Comparison of ENCODE assay signal across 8 cellular contexts in the genomic region with DNA sequence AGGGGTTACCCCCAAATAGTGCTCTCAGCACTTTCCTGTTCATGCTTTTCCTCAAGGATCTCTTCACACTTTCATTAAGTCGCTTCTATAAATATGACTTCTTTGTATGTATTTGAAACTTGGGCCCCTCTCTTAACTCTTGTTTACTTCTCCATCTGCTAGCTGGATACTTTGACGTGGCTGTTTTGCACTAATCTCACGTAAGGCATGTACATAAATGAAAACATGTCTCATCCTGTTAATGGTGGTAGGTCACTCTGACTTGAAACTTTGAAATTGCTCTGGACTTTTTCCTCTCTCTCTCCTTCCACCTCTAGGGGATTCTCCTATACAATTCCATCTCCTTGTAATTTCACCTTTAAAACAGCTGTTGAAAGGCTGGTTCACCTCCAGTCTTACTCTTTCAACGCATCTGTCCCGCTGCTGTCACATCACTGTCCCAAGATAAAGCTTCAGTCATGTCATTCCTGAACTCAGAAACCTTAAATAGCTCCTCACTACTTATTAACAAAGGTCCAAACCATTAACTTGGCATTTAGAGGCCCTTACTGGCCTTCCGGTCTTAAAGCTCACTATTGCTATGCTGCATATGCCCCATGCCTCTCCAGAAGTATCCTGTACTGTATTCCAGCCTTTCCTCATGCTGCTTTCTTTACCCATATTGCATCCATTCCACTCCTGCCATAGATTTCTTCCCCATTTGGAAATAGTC. TPM values are rescaled to one million over a fixed set of nuclear protein-coding genes. Genes with fewer than 3 reads are reported as not detected.
DNase-seq lines count a peak whose midpoint lies in the region; ATAC-seq and TF ChIP-seq lines count a peak whose summit lies in the region.

No MANE protein-coding gene starts in this region.

- H3K4ac ChIP-seq in neuronal stem cell (ENCODE audit: low read length): no peak overlapping the region

- H3K79me1 ChIP-seq in neuronal stem cell (ENCODE audit: low read depth, low read length): no peaks in the 10 kb centered on the region

- peak overlapping the region; percentile 95 for H3K4me3 ChIP-seq in CD8-positive, alpha-beta memory T cell (ENCODE audit: low read length)
- peak overlapping the region; percentile 94 for H3K4me3 ChIP-seq in OCI-LY3 (ENCODE audit: low read length)
- H3K4me3 ChIP-seq in endodermal cell (ENCODE audit: low read length): peak overlapping the region; percentile 94
- peak overlapping the region; percentile 69 to 99 for H3K4me3 ChIP-seq in neuronal stem cell (ENCODE audit: low read length in 2 of 2)

- no peak for ATAC-seq in GM18498 (IDR thresholded peaks at IDR 0.05; ENCODE audit: unreplicated experiment)
- ATAC-seq in HG03342 (IDR thresholded peaks at IDR 0.05; ENCODE audit: unreplicated experiment): no peak
- ATAC-seq in GM21447 (IDR thresholded peaks at IDR 0.05; ENCODE audit: unreplicated experiment): no peak

- WGBS in endodermal cell (ENCODE audit: insufficient coverage in 1 of 2, insufficient read length in 1 of 2), 2 experiments: 55 to 72% methylated on average over 4 to 6 of the region's 6 CpGs
- WGBS in neuronal stem cell (ENCODE audit: extremely low coverage in 2 of 2, insufficient read length in 2 of 2, insufficient replicate concordance in 1 of 2), 2 donors: no CpG with 5 or more reads among the region's 6 CpGs

- peak overlapping the region; percentile 79 for H3K4me2 ChIP-seq in OCI-LY3 (ENCODE audit: low read length)
- H3K4me2 ChIP-seq in neuronal stem cell (ENCODE audit: insufficient read depth, low read length, poor library complexity, severe bottlenecking): peak overlapping the region; percentile 44

- H3K36me3 ChIP-seq in CD8-positive, alpha-beta memory T cell (ENCODE audit: insufficient read depth, low read length): no peaks in the 10 kb centered on the region
- H3K36me3 ChIP-seq in OCI-LY3 (replicated peaks; ENCODE audit: low read depth, low read length): peaks cover 13% of the 10 kb centered on the region
- H3K36me3 ChIP-seq in endodermal cell (ENCODE audit: control insufficient read depth, insufficient read depth, low read length): peaks cover 19% of the 10 kb centered on the region
- H3K36me3 ChIP-seq in neuronal stem cell (replicated peaks in 1 of 2; ENCODE audit: control insufficient read depth in 2 of 2, insufficient read depth in 2 of 2, low read length in 2 of 2): peaks cover 0 to 15% of the 10 kb centered on the region in 2 donors

- H2BK5ac ChIP-seq in neuronal stem cell (ENCODE audit: low read length): no peak overlapping the region

- H3K18ac ChIP-seq in neuronal stem cell (ENCODE audit: low read length): no peak overlapping the region

- no peak overlapping the region for H2BK15ac ChIP-seq in neuronal stem cell (ENCODE audit: low read length)

- TF ChIP-seq CTCF in OCI-LY3 (IDR thresholded peaks at IDR 0.05; ENCODE audit: low read depth, low read length) (no peak), endodermal cell (conservative IDR thresholded peaks at IDR 0.05) (peak; percentile 24)

- H3K4me3 Mint-ChIP-seq in CD8-positive, alpha-beta memory T cell: peak overlapping the region; percentile 97 to 100 (median 99)
- H3K4me3 Mint-ChIP-seq in endodermal cell: peak overlapping the region; percentile 90

- H2BK12ac ChIP-seq in neuronal stem cell (ENCODE audit: low read length): no peak overlapping the region

- no peaks in the 10 kb centered on the region for H3K9me3 Mint-ChIP-seq in CD8-positive, alpha-beta memory T cell
- H3K9me3 Mint-ChIP-seq in endodermal cell: peaks cover 15% of the 10 kb centered on the region

- peak overlapping the region; percentile 97 to 100 (median 100) for H3K27ac Mint-ChIP-seq in CD8-positive, alpha-beta memory T cell
- H3K27ac Mint-ChIP-seq in endodermal cell: peak overlapping the region; percentile 9

- no peak overlapping the region for H2AK5ac ChIP-seq in neuronal stem cell (ENCODE audit: low read depth, low read length)

- H3K36me3 Mint-ChIP-seq in CD8-positive, alpha-beta memory T cell: peaks cover 0 to 30% (median 3%) of the 10 kb centered on the region in 3 donors
- peaks cover 16% of the 10 kb centered on the region for H3K36me3 Mint-ChIP-seq in endodermal cell (ENCODE audit: low read depth)

- no peak overlapping the region for H3K23ac ChIP-seq in neuronal stem cell (ENCODE audit: low read depth, low read length, poor library complexity)

- H2BK120ac ChIP-seq in neuronal stem cell (ENCODE audit: low read depth, low read length): no peak overlapping the region

- peak overlapping the region; percentile 99 for H3K27ac ChIP-seq in CD8-positive, alpha-beta memory T cell (ENCODE audit: low read depth, low read length)
- H3K27ac ChIP-seq in OCI-LY3 (ENCODE audit: low read length): peak overlapping the region; percentile 87
- H3K27ac ChIP-seq in endodermal cell (ENCODE audit: low read depth, low read length): no peak overlapping the region
- H3K27ac ChIP-seq in neuronal stem cell (replicated peaks; ENCODE audit: low read length): no peak overlapping the region

- H3K4me1 Mint-ChIP-seq in CD8-positive, alpha-beta memory T cell: peaks cover 41 to 61% (median 58%) of the 10 kb centered on the region in 3 donors
- peaks cover 25% of the 10 kb centered on the region for H3K4me1 Mint-ChIP-seq in endodermal cell

- H3K4me1 ChIP-seq in CD8-positive, alpha-beta memory T cell (ENCODE audit: insufficient read depth, low read length): peaks cover 34% of the 10 kb centered on the region
- H3K4me1 ChIP-seq in OCI-LY3 (ENCODE audit: low read length) (peaks cover 25% of the 10 kb centered on the region), endodermal cell (ENCODE audit: control insufficient read depth, insufficient read depth, low read length) (peaks cover 3% of the 10 kb centered on the region), neuronal stem cell (ENCODE audit: control insufficient read depth in 2 of 2, insufficient read depth in 1 of 2, low read depth in 1 of 2, low read length in 2 of 2) (peaks cover 7 to 9% of the 10 kb centered on the region in 2 donors)

- H3K27me3 Mint-ChIP-seq in CD8-positive, alpha-beta memory T cell: no peaks in the 10 kb centered on the region
- H3K27me3 Mint-ChIP-seq in endodermal cell (ENCODE audit: insufficient read depth): no peaks in the 10 kb centered on the region

- H3K79me2 ChIP-seq in OCI-LY3 (ENCODE audit: low read length): peaks cover 71% of the 10 kb centered on the region

- no peak overlapping the region for H3K14ac ChIP-seq in neuronal stem cell (ENCODE audit: low read length)

- CTCF ChIA-PET in CD8-positive, alpha-beta memory T cell (lab: Charles Lee): interaction anchor here (0.7 to 5.1 kb wide), 6 partner anchors 25 to 186 kb away, joined by 3 to 27 read pairs (median 4); a partner anchor contains a TSS

- 0 out of 2 replicates have a peak overlapping the region, but pooled peaks have one; percentile 94 for H2AFZ ChIP-seq in OCI-LY3 (ENCODE audit: low read depth, low read length)
- H2AFZ ChIP-seq in neuronal stem cell (ENCODE audit: low read length): no peak overlapping the region

- no peak for DNase-seq in CD8-positive, alpha-beta memory T cell
- DNase-seq in endodermal cell: no peak
- DNase-seq in neuronal stem cell (ENCODE audit: low spot score): no peak
- no peak for DNase-seq in T-helper 9 cell

- H3K9ac ChIP-seq in OCI-LY3 (ENCODE audit: low read length) (peak overlapping the region; percentile 99), endodermal cell (ENCODE audit: extremely low read depth, low read length, poor library complexity, severe bottlenecking) (peak overlapping the region; percentile 98), neuronal stem cell (ENCODE audit: low read depth, low read length, poor library complexity) (no peak overlapping the region)

- no peak overlapping the region for H4K8ac ChIP-seq in neuronal stem cell (ENCODE audit: low read depth, low read length)

- H4K91ac ChIP-seq in neuronal stem cell (ENCODE audit: low read depth, low read length, poor library complexity): no peak overlapping the region

- H3K9me3 ChIP-seq in CD8-positive, alpha-beta memory T cell (ENCODE audit: low read length): no peaks in the 10 kb centered on the region
- H3K9me3 ChIP-seq in OCI-LY3 (ENCODE audit: insufficient read depth, low read length) (no peaks in the 10 kb centered on the region), endodermal cell (ENCODE audit: control insufficient read depth, low read length) (peaks cover 4% of the 10 kb centered on the region), neuronal stem cell (replicated peaks in 1 of 2; ENCODE audit: control insufficient read depth in 2 of 2, insufficient read depth in 1 of 2, low read depth in 1 of 2, low read length in 2 of 2) (peaks cover 0 to 2% of the 10 kb centered on the region in 2 donors)

- peaks cover 3% of the 10 kb centered on the region; the same call in 1 of the 2 replicates for H4K20me1 ChIP-seq in OCI-LY3 (ENCODE audit: insufficient read depth, low read length)

- H3K27me3 ChIP-seq in CD8-positive, alpha-beta memory T cell (ENCODE audit: insufficient read depth, low read length, poor library complexity, severe bottlenecking): no peaks in the 10 kb centered on the region
- H3K27me3 ChIP-seq in OCI-LY3 (ENCODE audit: low read depth, low read length) (no peaks in the 10 kb centered on the region), endodermal cell (ENCODE audit: control insufficient read depth, insufficient read depth, low read length, poor library complexity, severe bottlenecking) (no peaks in the 10 kb centered on the region), neuronal stem cell (ENCODE audit: control insufficient read depth in 3 of 3, insufficient read depth in 3 of 3, low read depth in 1 of 3, low read length in 3 of 3) (no peaks in the 10 kb centered on the region)

- POLR2A ChIA-PET in CD8-positive, alpha-beta memory T cell (lab: Charles Lee): interaction anchor here (0.6 to 4.5 kb wide), 5 partner anchors 43 to 388 kb away, joined by 3 to 28 read pairs (median 9); a partner anchor contains a TSS

RNA-seq across cellular contexts. Expression of a gene that starts 1.2 kb away (rescaled TPM):
- 10 to 100 TPM; 50.9 to 56.7 TPM for total RNA-seq in CD8-positive, alpha-beta memory T cell
- 50.0 TPM for polyA plus RNA-seq in CD8-positive, alpha-beta memory T cell
- total RNA-seq in endodermal cell: 10 to 100 TPM; 43.3 to 46.8 TPM
- 48.4 TPM for polyA plus RNA-seq in endodermal cell (2013, experiment 1 of 2)
- polyA plus RNA-seq in endodermal cell (2013, experiment 2 of 2): 46.7 TPM
- 32.4 TPM for polyA plus RNA-seq in neuronal stem cell (2013, experiment 1 of 2)
- polyA plus RNA-seq in neuronal stem cell (2013, experiment 2 of 2): 32.6 TPM

RNA-seq across cellular contexts. Expression of a gene that starts 46.5 kb away (rescaled TPM):
- 10 to 100 TPM; 95.8 to 98.3 TPM for total RNA-seq in CD8-positive, alpha-beta memory T cell
- polyA plus RNA-seq in CD8-positive, alpha-beta memory T cell: 105 TPM
- total RNA-seq in endodermal cell: under 1 TPM in 1 of 2 donors, not detected in 1; 0.24 TPM
- polyA plus RNA-seq in endodermal cell (2013, experiment 1 of 2): 0.93 TPM
- polyA plus RNA-seq in endodermal cell (2013, experiment 2 of 2): 0.58 TPM
- 0.47 TPM for polyA plus RNA-seq in neuronal stem cell (2013, experiment 1 of 2)
- polyA plus RNA-seq in neuronal stem cell (2013, experiment 2 of 2): 0.48 TPM

Comparison
In these comparisons a context has a peak if more than half of its experiments do, and no peak if none do; other contexts are left out.
1. H3K27ac ChIP-seq: peak in CD8-positive, alpha-beta memory T cell (single experiment) and OCI-LY3 (single experiment); none in endodermal cell (single experiment) and neuronal stem cell (single experiment).
2. RNA of a gene that starts 46.5 kb away (total RNA-seq): 95.8 to 98.3 TPM in CD8-positive, alpha-beta memory T cell; 0.24 TPM in endodermal cell; every median in the first group is over 10 times any median in the second.
3. Peak in every context shown above with its lines, with median percentiles within 50 percentile points of each other: H3K4me3 ChIP-seq.